In genomic region chr15:81002004-81002253, GRCh38 we compare ENCODE assay signal across 1 cellular context.
TF ChIP-seq lines count a peak whose summit lies in the region.

No MANE protein-coding gene starts in this region.

TF ChIP-seq in K562, 482 proteins besides CTCF, POLR2A, EP300 and RAD21 (continued from another document):
- TF ChIP-seq SNAPC5 (CRISPR knock-in tag; IDR thresholded peaks at IDR 0.05), result no peak
